In genomic region chr7:116671681-116672595, GRCh38 we compare ENCODE assay signal across 8 cellular contexts. TPM values are rescaled to one million over a fixed set of nuclear protein-coding genes. Genes with fewer than 3 reads are reported as not detected.
DNase-seq lines count a peak whose midpoint lies in the region; ATAC-seq and TF ChIP-seq lines count a peak whose summit lies in the region.

Gene MET (plus strand): TSS chr7:116672196. CDS start chr7:116699085, 26,889 bp downstream.

- H3K4me1 ChIP-seq in esophagus squamous epithelium, result peaks cover 6 to 37% (median 11%) of the 10 kb centered on the region in 3 donors
- peaks cover 8% of the 10 kb centered on the region for H3K4me1 ChIP-seq in mucosa of stomach (ENCODE audit: control insufficient read depth, insufficient read depth, low read length)

- peak in 1 of 4 donors; percentile 47 for TF ChIP-seq POLR2A in esophagus squamous epithelium (IDR thresholded peaks at IDR 0.05)

- intact Hi-C loops in esophagus squamous epithelium (cut with DNase I), result loop anchor here (10.0 kb wide), 1 partner anchor 133 kb away; no protein-coding TSS in a partner anchor

- CTCF ChIA-PET in AG04449 (lab: Yijun Ruan, JAX), result interaction anchor here (0.5 to 13.9 kb wide), 18 partner anchors 8 to 491 kb away, joined by 3 to 142 read pairs (median 4); partner anchors contain the start of gene CAPZA2

- no peak for DNase-seq in AG04449 (ENCODE audit: low read depth, low spot score)
- peak; percentile 13 for DNase-seq in NCI-H2107 (lab: John Stamatoyannopoulos, UW)
- DNase-seq in activated CD8-positive, alpha-beta memory T cell treated with anti-CD3 and anti-CD28 coated beads for 48 hours (ENCODE audit: low read depth in 2 of 3, low spot score in 2 of 3), result peak; percentile 9 to 28 (median 21)
- no peak for DNase-seq in esophagus squamous epithelium (lab: John Stamatoyannopoulos, UW)
- DNase-seq in stromal cell of bone marrow (ENCODE audit: low read depth), result peak; percentile 69

- POLR2A ChIA-PET in AG04449 (lab: Yijun Ruan, JAX), result interaction anchor here (1.1 to 1.6 kb wide), 2 partner anchors 45 to 80 kb away, joined by 4 read pairs; no protein-coding TSS in a partner anchor

- H3K27me3 ChIP-seq in esophagus squamous epithelium (peaks cover 0 to 25% (median 0%) of the 10 kb centered on the region in 4 donors), mucosa of stomach (ENCODE audit: control insufficient read depth, insufficient read depth, low read length) (no peaks in the 10 kb centered on the region)

- ATAC-seq in GM18511 (IDR thresholded peaks at IDR 0.05; ENCODE audit: unreplicated experiment) (peak; percentile 92), HG02970 (IDR thresholded peaks at IDR 0.05; ENCODE audit: low FRiP score, unreplicated experiment) (peak; percentile 82)

- WGBS in esophagus squamous epithelium, 2 donors, result 1 to 2% methylated on average over 3 to 15 of the region's 101 CpGs

- H3K4me3 ChIP-seq in AG04449 (ENCODE audit: low read depth, low read length), result peak within 1 kb of the TSS; percentile 89
- peak within 1 kb of the TSS; percentile 49 to 83 (median 67) for H3K4me3 ChIP-seq in esophagus squamous epithelium
- H3K4me3 ChIP-seq in mucosa of stomach (ENCODE audit: low read length), result peak within 1 kb of the TSS; percentile 53

- peak within 1 kb of the TSS; percentile 93 for H3K9ac ChIP-seq in mucosa of stomach (ENCODE audit: low read length)

- H3K36me3 ChIP-seq in esophagus squamous epithelium, result no peaks in the 10 kb centered on the region
- no peaks in the 10 kb centered on the region for H3K36me3 ChIP-seq in mucosa of stomach (ENCODE audit: control insufficient read depth, insufficient read depth, low read length)

- H3K9me3 ChIP-seq in esophagus squamous epithelium (no peaks in the 10 kb centered on the region), mucosa of stomach (ENCODE audit: control insufficient read depth, low read length) (no peaks in the 10 kb centered on the region)

- peak within 1 kb of the TSS; percentile 80 to 89 (median 87) for H3K27ac ChIP-seq in esophagus squamous epithelium

- peak; percentile 83 for TF ChIP-seq CTCF in AG04449 (IDR thresholded peaks at IDR 0.05; ENCODE audit: insufficient read depth, low read length, missing control alignments)
- TF ChIP-seq CTCF in esophagus squamous epithelium (IDR thresholded peaks at IDR 0.05), result peak; percentile 50 to 78 (median 64)

RNA-seq across cellular contexts. Expression of gene MET, which starts in this region (rescaled TPM):
- 10 to 100 TPM in 3 of 4 donors, 1 to 10 TPM in 1; 3.8 to 25.0 (median 18.6) TPM for total RNA-seq in esophagus squamous epithelium

Comparison
In these comparisons a context has a peak if more than half of its experiments do, and no peak if none do; other contexts are left out.
1. DNase-seq: peak in NCI-H2107 (single experiment), activated CD8-positive, alpha-beta memory T cell treated with anti-CD3 and anti-CD28 coated beads for 48 hours (3 of 3) and stromal cell of bone marrow (single experiment); none in AG04449 (single experiment) and esophagus squamous epithelium (single experiment).
2. Peak in every context shown above with its lines, with median percentiles within 50 percentile points of each other: H3K4me3 ChIP-seq.